In the genomic region with DNA sequence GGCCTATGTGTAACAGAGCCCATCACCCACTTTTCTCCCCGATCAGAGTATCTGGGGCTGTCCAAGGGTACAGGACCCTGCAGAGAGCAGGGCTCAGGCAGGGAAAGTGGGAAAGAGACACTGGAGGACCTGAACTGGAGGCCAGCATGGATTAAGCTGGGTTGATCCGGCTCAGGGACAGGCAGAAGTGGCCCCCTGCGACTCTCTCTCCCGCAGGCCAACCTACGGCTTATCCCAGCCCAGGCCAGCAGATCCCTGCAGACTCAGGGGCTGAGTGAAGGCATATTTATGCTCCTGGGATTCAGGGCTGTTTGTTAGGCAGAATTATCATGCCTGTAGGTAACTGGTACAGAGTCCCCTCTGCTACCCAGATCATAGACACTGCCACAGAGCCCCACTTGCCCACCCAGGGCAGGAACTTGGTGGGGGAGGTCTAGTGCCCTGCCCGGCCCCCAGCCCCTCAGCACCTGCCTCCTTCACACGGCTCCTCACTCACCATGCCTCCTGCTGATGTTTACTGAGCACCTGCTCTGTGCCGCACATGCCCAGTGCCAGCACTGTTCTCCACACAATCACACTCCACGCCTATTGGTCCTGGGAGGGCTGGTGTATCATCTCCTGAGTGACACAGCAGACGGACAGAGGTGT, we compare ENCODE assay signal across 24 cellular contexts.
"Had no signal": no experiment of that assay in that cellular context is flagged by ENCODE, and none has a peak within 500 bp of the region (broad histone marks: within the 10 kb centered on the region; RNA-seq: fewer than 3 reads in every experiment).

No MANE protein-coding gene starts in this region.

- DNase-seq: dorsolateral prefrontal cortex; effector CD4-positive, alpha-beta T cell; foreskin fibroblast; gastrocnemius medialis; head of caudate nucleus; stimulated activated CD4-positive, alpha-beta T cell treated with anti-CD3 and anti-CD28 coated beads, Interleukin-12 subunit alpha, Interleukin-12 subunit beta, amount 100 ng/mL, for 4 hours; stimulated activated CD4-positive, alpha-beta T cell treated with anti-CD3 and anti-CD28 coated beads, Interleukin-1b, Interleukin-23, amount 100 ng/mL, for 48 hours; stimulated activated CD4-positive, alpha-beta T cell treated with anti-CD3 and anti-CD28 coated beads, Interleukin-4, amount 100 ng/mL, for 1 hour; stimulated activated CD8-positive, alpha-beta memory T cell treated with anti-CD3 and anti-CD28 coated beads, Interleukin-4, amount 100 ng/mL, for 48 hours; stimulated activated naive CD4-positive, alpha-beta T cell; stimulated activated naive CD8-positive, alpha-beta T cell treated with anti-CD3 and anti-CD28 coated beads, Interleukin-15, amount 100 ng/mL, for 72 hours; transverse colon; upper lobe of right lung; uterus had no signal

- H3K36me3 ChIP-seq: gastrocnemius medialis, right lobe of liver, suprapubic skin, transverse colon, upper lobe of right lung, uterus had no signal

- H2AFZ ChIP-seq: parathyroid adenoma had no signal

- H3K79me2 ChIP-seq: parathyroid adenoma had no signal

- H3K4me2 ChIP-seq: smooth muscle cell had no signal

- ATAC-seq: esophagus mucosa; gastrocnemius medialis; left lobe of liver; right lobe of liver; stimulated activated naive CD8-positive, alpha-beta T cell treated with anti-CD3 and anti-CD28 coated beads, Interleukin-15, amount 100 ng/mL, for 72 hours; upper lobe of right lung had no signal

- H3K4me1 ChIP-seq: gastrocnemius medialis, parathyroid adenoma, right lobe of liver, suprapubic skin, transverse colon, upper lobe of right lung, uterus had no signal

- FAIRE-seq: colon, keratinocyte had no signal

- H3K9me3 ChIP-seq: gastrocnemius medialis, right lobe of liver, transverse colon, upper lobe of right lung had no signal

- H3K9ac ChIP-seq: parathyroid adenoma had no signal

- H3K4me3 ChIP-seq: dorsolateral prefrontal cortex, gastrocnemius medialis, lung, right lobe of liver, smooth muscle cell, suprapubic skin, transverse colon, upper lobe of right lung, uterus had no signal

- H3K27ac ChIP-seq: dorsolateral prefrontal cortex, epithelial cell of prostate, gastrocnemius medialis, parathyroid adenoma, right lobe of liver, suprapubic skin, transverse colon, upper lobe of right lung, uterus had no signal

- H3K27me3 ChIP-seq: right lobe of liver, uterus had no signal
